ENCODE assay signal across 8 cellular contexts in genomic region chr2:230447455-230448451, GRCh38. TPM values are rescaled to one million over a fixed set of nuclear protein-coding genes. Genes with fewer than 3 reads are reported as not detected.
DNase-seq lines count a peak whose midpoint lies in the region; ATAC-seq lines count a peak whose summit lies in the region.

No MANE protein-coding gene starts in this region.

- H3K27me3 ChIP-seq in H7 (ENCODE audit: control insufficient read depth, insufficient read depth, low read length), result no peaks in the 10 kb centered on the region

- peak overlapping the region; percentile 63 to 87 (median 74) for H3K4me3 Mint-ChIP-seq in naive B cell

- no peak overlapping the region for H3K4me3 ChIP-seq in H7 (ENCODE audit: insufficient read depth, low read depth, low read length)

- peak overlapping the region; percentile 97 to 100 (median 99) for H3K27ac Mint-ChIP-seq in naive B cell

- no peaks in the 10 kb centered on the region for H3K36me3 ChIP-seq in H7 (replicated peaks; ENCODE audit: control insufficient read depth, insufficient read depth, low read length)

- peaks cover 53 to 91% (median 81%) of the 10 kb centered on the region in 3 donors for H3K4me1 Mint-ChIP-seq in naive B cell

- H3K36me3 Mint-ChIP-seq in naive B cell, result peaks cover 67 to 72% of the 10 kb centered on the region in 2 donors

- ATAC-seq in GM18858 (IDR thresholded peaks at IDR 0.05; ENCODE audit: unreplicated experiment) (peak; percentile 68), naive B cell (ENCODE audit: low read depth in 2 of 2) (peak; percentile 85 to 88)

- peaks cover 0 to 6% (median 4%) of the 10 kb centered on the region in 7 donors for H3K9me3 Mint-ChIP-seq in naive B cell

- peak; percentile 7 for DNase-seq in H7
- peak; percentile 71 for DNase-seq in MV-4-11 (lab: John Stamatoyannopoulos, UW)
- DNase-seq in naive B cell, result peak; percentile 86
- no peak for DNase-seq in AG08395 (ENCODE audit: low spot score)
- no peak for DNase-seq in glomerular visceral epithelial cell (ENCODE audit: extremely low spot score)
- no peak for DNase-seq in ecto neural progenitor cell (ENCODE audit: low spot score)
- no peak for DNase-seq in NCI-H1048 (lab: John Stamatoyannopoulos, UW)

- no peaks in the 10 kb centered on the region for H3K27me3 Mint-ChIP-seq in naive B cell

RNA-seq across cellular contexts. Expression of gene SP100, which starts 31.8 kb away (rescaled TPM):
- 0.15 TPM in 1 of 2 replicates, not detected in the other for total RNA-seq in H7 (2014; rRNA removed; shearing (Covaris generic))
- polyA plus RNA-seq in naive B cell (ENCODE audit: low read depth in 6 of 6), result 100 to 1,000 TPM; 188 to 428 (median 231) TPM

Comparison
In these comparisons a context has a peak if more than half of its experiments do, and no peak if none do; other contexts are left out.
1. DNase-seq: peak in H7 (single experiment), MV-4-11 (single experiment) and naive B cell (single experiment); none in AG08395 (single experiment), glomerular visceral epithelial cell (single experiment), ecto neural progenitor cell (single experiment) and NCI-H1048 (single experiment).